19 cellular contexts compared by ENCODE assay signal in the genomic region with DNA sequence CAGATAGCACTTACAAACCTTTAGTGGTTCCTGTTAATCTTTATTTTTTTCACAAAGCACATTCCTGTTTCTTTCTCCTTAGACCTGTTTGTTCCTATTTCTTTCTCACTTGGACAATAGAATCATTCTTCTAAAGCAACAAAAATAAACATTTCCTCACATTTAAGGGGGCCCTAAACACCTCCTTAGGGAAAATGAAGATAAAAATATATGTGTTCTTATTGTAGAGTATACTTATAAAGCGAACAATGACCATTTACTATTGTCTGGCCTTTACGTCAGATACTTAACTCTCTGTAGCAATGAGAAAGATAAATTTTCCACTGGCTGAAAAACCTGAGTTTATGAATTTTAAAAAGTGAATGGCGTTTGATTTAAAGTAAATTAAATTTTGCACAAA.
DNase-seq lines count a peak whose midpoint lies in the region; ATAC-seq and TF ChIP-seq lines count a peak whose summit lies in the region.
"Had no signal": no experiment of that assay in that cellular context is flagged by ENCODE, and none has a peak within 500 bp of the region (broad histone marks: within the 10 kb centered on the region; RNA-seq: fewer than 3 reads in every experiment).

No MANE protein-coding gene starts in this region.

- 0 out of 2 replicates have a peak, but pooled peaks cover 11% of the 10 kb centered on the region for H3K79me2 ChIP-seq in GM23338 (replicated peaks; ENCODE audit: insufficient read depth)
- peaks cover 87% of the 10 kb centered on the region for H3K79me2 ChIP-seq in neural progenitor cell (ENCODE audit: low read depth)

- H3K27ac Mint-ChIP-seq in GM23338 (no peak overlapping the region), neural progenitor cell (no peak overlapping the region)
- H3K27ac Mint-ChIP-seq: CD4-positive, alpha-beta T cell had no signal

- H3K4me1 Mint-ChIP-seq in GM23338 (peaks cover 69% of the 10 kb centered on the region), neural progenitor cell (peaks cover 38% of the 10 kb centered on the region)

- H3K9me2 ChIP-seq in GM23338 (ENCODE audit: insufficient read depth) = no peaks in the 10 kb centered on the region

- H3K4me1 ChIP-seq in GM23338 (ENCODE audit: insufficient read depth) (peaks cover 70% of the 10 kb centered on the region), neural progenitor cell (peaks cover 67% of the 10 kb centered on the region), psoas muscle (peaks cover 23% of the 10 kb centered on the region)
- H3K4me1 ChIP-seq: Caco-2 had no signal

- peak overlapping the region; percentile 64 for H3K4me2 ChIP-seq in GM23338
- H3K4me2 ChIP-seq in neural progenitor cell = peak overlapping the region; percentile 77
- H3K4me2 ChIP-seq: PC-9 had no signal

- no peaks in the 10 kb centered on the region for H3K9me3 ChIP-seq in neural progenitor cell (ENCODE audit: low read depth)
- no peaks in the 10 kb centered on the region for H3K9me3 ChIP-seq in psoas muscle
- H3K9me3 ChIP-seq: BE2C, Caco-2 had no signal

- no peak overlapping the region for H3K4me3 Mint-ChIP-seq in GM23338
- H3K4me3 Mint-ChIP-seq in neural progenitor cell = no peak overlapping the region
- H3K4me3 Mint-ChIP-seq: CD4-positive, alpha-beta T cell had no signal

- H2AFZ ChIP-seq in GM23338 (no peak overlapping the region), neural progenitor cell (replicated peaks) (no peak overlapping the region)
- H2AFZ ChIP-seq: GM23248, PC-9 had no signal

- H3K4me3 ChIP-seq in GM23338 = no peak overlapping the region
- no peak overlapping the region for H3K4me3 ChIP-seq in neural progenitor cell
- no peak overlapping the region for H3K4me3 ChIP-seq in psoas muscle
- H3K4me3 ChIP-seq: GM23248, PC-9 had no signal

- H3K9ac ChIP-seq in neural progenitor cell = no peak overlapping the region
- H3K9ac ChIP-seq: GM23248 had no signal

- no peaks in the 10 kb centered on the region for H3K36me3 ChIP-seq in GM23338 (ENCODE audit: insufficient read depth)
- H3K36me3 ChIP-seq in neural progenitor cell = no peaks in the 10 kb centered on the region
- no peaks in the 10 kb centered on the region for H3K36me3 ChIP-seq in psoas muscle (ENCODE audit: insufficient read depth in 1 of 2, low read depth in 1 of 2)
- H3K36me3 ChIP-seq: BE2C had no signal

- no peak for ATAC-seq in GM23338
- ATAC-seq in psoas muscle = no peak
- ATAC-seq: HCT116, HepG2 had no signal

- H3K27me3 ChIP-seq in GM23338 (ENCODE audit: insufficient read depth) (peaks cover 5% of the 10 kb centered on the region; the same call in 1 of the 2 replicates), neural progenitor cell (no peaks in the 10 kb centered on the region), psoas muscle (ENCODE audit: insufficient read depth in 3 of 3, low read length in 2 of 3) (no peaks in the 10 kb centered on the region)
- H3K27me3 ChIP-seq: BE2C had no signal

- H3K27me3 Mint-ChIP-seq in GM23338 (ENCODE audit: insufficient read depth, low read depth, poor library complexity) (peaks cover 11% of the 10 kb centered on the region), neural progenitor cell (ENCODE audit: insufficient read depth, low read depth) (no peaks in the 10 kb centered on the region)
- H3K27me3 Mint-ChIP-seq: CD4-positive, alpha-beta T cell had no signal

- no peak overlapping the region for H3K27ac ChIP-seq in GM23338 (ENCODE audit: low read depth)
- H3K27ac ChIP-seq in neural progenitor cell = peak overlapping the region; percentile 76
- H3K27ac ChIP-seq in psoas muscle = no peak overlapping the region
- H3K27ac ChIP-seq: GM23248, PC-9, RWPE1 had no signal

- H3F3A ChIP-seq in GM23338 (replicated peaks; ENCODE audit: low read depth) (no peaks in the 10 kb centered on the region), neural progenitor cell (ENCODE audit: low read depth) (peaks cover 30% of the 10 kb centered on the region)

- intact Hi-C loops in psoas muscle (cut with DNase I) = loop anchor here in 1 of 2 donors (5.0 kb wide), 1 partner anchor 34 kb away; no protein-coding TSS in a partner anchor

- DNase-seq in GM23338 (ENCODE audit: low spot score) (no peak), astrocyte of the hippocampus (ENCODE audit: low read depth, low spot score) (peak; percentile 1), globus pallidus (ENCODE audit: low spot score) (peak; percentile 60), neural progenitor cell (ENCODE audit: low spot score) (no peak), occipital lobe (lab: John Stamatoyannopoulos, UW) (no peak), psoas muscle (no peak), LoVo (ENCODE audit: low spot score) (no peak), ureter (ENCODE audit: low spot score) (no peak)
- DNase-seq: BE2C; Caco-2; CD4-positive, alpha-beta T cell; NCI-H1417; NCI-H187 treated with DMSO at 0.1 percent for 48 hours; NCI-H226; PC-9 had no signal

- no peaks in the 10 kb centered on the region for H4K20me1 ChIP-seq in GM23338 (replicated peaks; ENCODE audit: insufficient read depth)
- peaks cover 34% of the 10 kb centered on the region for H4K20me1 ChIP-seq in neural progenitor cell (ENCODE audit: low read depth)

- WGBS in psoas muscle, 3 donors = 76 to 86% (median 79%) methylated on average over 3 of the region's 3 CpGs

- H3K9me3 Mint-ChIP-seq in GM23338 (no peaks in the 10 kb centered on the region), neural progenitor cell (peaks cover 2% of the 10 kb centered on the region)
- H3K9me3 Mint-ChIP-seq: CD4-positive, alpha-beta T cell had no signal

- H3K36me3 Mint-ChIP-seq in GM23338 (ENCODE audit: low read depth) (no peaks in the 10 kb centered on the region), neural progenitor cell (peaks cover 12% of the 10 kb centered on the region)

- no peak for TF ChIP-seq CTCF in GM23338 (conservative IDR thresholded peaks at IDR 0.05; ENCODE audit: low read depth in 2 of 2)
- TF ChIP-seq CTCF in neural progenitor cell (IDR thresholded peaks at IDR 0.05) = no peak
- no peak for TF ChIP-seq CTCF in psoas muscle (IDR thresholded peaks at IDR 0.05)

TF ChIP-seq in GM23338, 12 proteins besides CTCF, POLR2A, EP300 and RAD21 (continues in another document):
- no peak for TF ChIP-seq NANOG (IDR thresholded peaks at IDR 0.05; ENCODE audit: borderline replicate concordance)
- TF ChIP-seq, protein P1, sequence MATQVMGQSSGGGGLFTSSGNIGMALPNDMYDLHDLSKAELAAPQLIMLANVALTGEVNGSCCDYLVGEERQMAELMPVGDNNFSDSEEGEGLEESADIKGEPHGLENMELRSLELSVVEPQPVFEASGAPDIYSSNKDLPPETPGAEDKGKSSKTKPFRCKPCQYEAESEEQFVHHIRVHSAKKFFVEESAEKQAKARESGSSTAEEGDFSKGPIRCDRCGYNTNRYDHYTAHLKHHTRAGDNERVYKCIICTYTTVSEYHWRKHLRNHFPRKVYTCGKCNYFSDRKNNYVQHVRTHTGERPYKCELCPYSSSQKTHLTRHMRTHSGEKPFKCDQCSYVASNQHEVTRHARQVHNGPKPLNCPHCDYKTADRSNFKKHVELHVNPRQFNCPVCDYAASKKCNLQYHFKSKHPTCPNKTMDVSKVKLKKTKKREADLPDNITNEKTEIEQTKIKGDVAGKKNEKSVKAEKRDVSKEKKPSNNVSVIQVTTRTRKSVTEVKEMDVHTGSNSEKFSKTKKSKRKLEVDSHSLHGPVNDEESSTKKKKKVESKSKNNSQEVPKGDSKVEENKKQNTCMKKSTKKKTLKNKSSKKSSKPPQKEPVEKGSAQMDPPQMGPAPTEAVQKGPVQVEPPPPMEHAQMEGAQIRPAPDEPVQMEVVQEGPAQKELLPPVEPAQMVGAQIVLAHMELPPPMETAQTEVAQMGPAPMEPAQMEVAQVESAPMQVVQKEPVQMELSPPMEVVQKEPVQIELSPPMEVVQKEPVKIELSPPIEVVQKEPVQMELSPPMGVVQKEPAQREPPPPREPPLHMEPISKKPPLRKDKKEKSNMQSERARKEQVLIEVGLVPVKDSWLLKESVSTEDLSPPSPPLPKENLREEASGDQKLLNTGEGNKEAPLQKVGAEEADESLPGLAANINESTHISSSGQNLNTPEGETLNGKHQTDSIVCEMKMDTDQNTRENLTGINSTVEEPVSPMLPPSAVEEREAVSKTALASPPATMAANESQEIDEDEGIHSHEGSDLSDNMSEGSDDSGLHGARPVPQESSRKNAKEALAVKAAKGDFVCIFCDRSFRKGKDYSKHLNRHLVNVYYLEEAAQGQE (IDR thresholded peaks at IDR 0.05; ENCODE audit: unreplicated experiment) = no peak
- no peak for TF ChIP-seq EZH2phosphoT487 (IDR thresholded peaks at IDR 0.05; ENCODE audit: unreplicated experiment)
- no peak for TF ChIP-seq POLR2AphosphoS5 (IDR thresholded peaks at IDR 0.05; ENCODE audit: low read depth)
- no peak for TF ChIP-seq STAT1 (IDR thresholded peaks at IDR 0.05; ENCODE audit: unreplicated experiment)
- TF ChIP-seq CREB1 (CRISPR knock-in tag; IDR thresholded peaks at IDR 0.05; ENCODE audit: low read depth) = no peak

Comparison
In these comparisons a context has a peak if more than half of its experiments do, and no peak if none do; other contexts are left out.
1. DNase-seq: peak in astrocyte of the hippocampus (single experiment) and globus pallidus (single experiment); none in GM23338 (single experiment), neural progenitor cell (single experiment), occipital lobe (single experiment), psoas muscle (0 of 2), LoVo (single experiment) and ureter (single experiment).